Comparison of ENCODE assay signal across 8 cellular contexts in genomic region chr1:170929835-170930554, GRCh38. TPM values are rescaled to one million over a fixed set of nuclear protein-coding genes. Genes with fewer than 3 reads are reported as not detected.
DNase-seq lines count a peak whose midpoint lies in the region; ATAC-seq, FAIRE-seq and TF ChIP-seq lines count a peak whose summit lies in the region.

No MANE protein-coding gene starts in this region.

- TF ChIP-seq CTCF in fibroblast of villous mesenchyme (IDR thresholded peaks at IDR 0.05; ENCODE audit: insufficient read depth, low read depth, low read length) = peak; percentile 81

- peak; percentile 94 for ATAC-seq in GM18519 (IDR thresholded peaks at IDR 0.05; ENCODE audit: low FRiP score, unreplicated experiment)
- ATAC-seq in HG02885 (IDR thresholded peaks at IDR 0.05; ENCODE audit: poor library complexity, unreplicated experiment) = peak; percentile 89

- DNase-seq in CMK (ENCODE audit: low read depth) (peak; percentile 20), NCI-H1417 treated with DMSO at 0.1 percent for 48 hours (lab: John Stamatoyannopoulos, UW) (peak; percentile 10), fibroblast of villous mesenchyme (ENCODE audit: low read depth) (peak; percentile 59), non-pigmented ciliary epithelial cell (ENCODE audit: low read depth) (peak; percentile 40), activated gamma-delta T cell (lab: John Stamatoyannopoulos, UW) (no peak)

- H3K4me3 ChIP-seq in fibroblast of villous mesenchyme (ENCODE audit: low read depth, low read length) = no peak overlapping the region

- FAIRE-seq in TTC549 (lab: Jason Lieb, UNC) = peak; percentile 96

RNA-seq across cellular contexts. Expression of gene MROH9, which starts 5.3 kb away (rescaled TPM):
- under 0.01 TPM in 2 replicates for total RNA-seq in fibroblast of villous mesenchyme
